ENCODE assay signal across 17 cellular contexts in the genomic region with DNA sequence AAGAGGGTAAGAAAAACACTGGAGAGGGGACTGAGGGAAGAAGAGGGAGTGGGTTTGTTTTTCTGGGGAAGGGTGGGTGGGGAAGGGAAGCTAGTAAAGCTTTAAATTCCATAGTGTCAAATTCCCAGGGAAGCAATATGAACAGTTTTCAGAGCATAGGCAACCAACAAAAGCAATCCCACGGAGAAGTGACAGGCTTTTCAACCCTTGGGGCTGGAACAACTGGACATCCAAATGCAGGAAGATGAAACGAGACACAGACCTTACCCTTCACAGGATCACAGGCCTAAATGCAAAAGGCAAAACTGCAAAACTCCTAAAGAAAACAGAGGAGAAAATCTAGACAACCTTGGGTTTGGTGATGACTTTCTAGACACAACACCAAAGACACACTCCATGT.
A peak's percentile ranks its signal among the peaks of the same experiment; 100 is the strongest.
DNase-seq lines count a peak whose midpoint lies in the region; ATAC-seq, FAIRE-seq and TF ChIP-seq lines count a peak whose summit lies in the region.
"Had no signal": no experiment of that assay in that cellular context is flagged by ENCODE, and none has a peak within 500 bp of the region (broad histone marks: within the 10 kb centered on the region; RNA-seq: fewer than 3 reads in every experiment).

No MANE protein-coding gene starts in this region.

- H3K4me3 ChIP-seq in right atrium auricular region (no peak overlapping the region), vagina (no peak overlapping the region), kidney (ENCODE audit: low read length in 2 of 2) (no peak overlapping the region)
- H3K4me3 ChIP-seq: MG63 had no signal

- H3K27me3 Mint-ChIP-seq in dendritic cell treated with granulocyte-macrophage colony-stimulating factor and Interleukin-4, amounts not matched to agents 40 ng/mL and 50 ng/mL, for 4 days: no peaks in the 10 kb centered on the region
- no peaks in the 10 kb centered on the region for H3K27me3 Mint-ChIP-seq in osteocyte (ENCODE audit: unreplicated experiment)
- no peaks in the 10 kb centered on the region for H3K27me3 Mint-ChIP-seq in natural killer cell treated with Interleukin-12 subunit alpha and Interleukin-12 subunit beta and Interleukin-15 and Interleukin-18, amount 100 ng/mL, for 72 hours

- H3K27me3 ChIP-seq in right atrium auricular region (no peaks in the 10 kb centered on the region), vagina (no peaks in the 10 kb centered on the region)
- H3K27me3 ChIP-seq: BE2C, MG63 had no signal

- H3K27ac Mint-ChIP-seq in dendritic cell treated with granulocyte-macrophage colony-stimulating factor and Interleukin-4, amounts not matched to agents 40 ng/mL and 50 ng/mL, for 4 days: peak overlapping the region; percentile 85
- peak overlapping the region; percentile 90 for H3K27ac Mint-ChIP-seq in osteocyte (ENCODE audit: unreplicated experiment)
- peak overlapping the region in 1 of 2 donors; percentile 6 for H3K27ac Mint-ChIP-seq in natural killer cell treated with Interleukin-12 subunit alpha and Interleukin-12 subunit beta and Interleukin-15 and Interleukin-18, amount 100 ng/mL, for 72 hours

- no peak overlapping the region for H3K4me3 Mint-ChIP-seq in dendritic cell treated with granulocyte-macrophage colony-stimulating factor and Interleukin-4, amounts not matched to agents 40 ng/mL and 50 ng/mL, for 4 days
- no peak overlapping the region for H3K4me3 Mint-ChIP-seq in osteocyte (ENCODE audit: unreplicated experiment)
- H3K4me3 Mint-ChIP-seq in natural killer cell treated with Interleukin-12 subunit alpha and Interleukin-12 subunit beta and Interleukin-15 and Interleukin-18, amount 100 ng/mL, for 72 hours: no peak overlapping the region

- H3K27ac ChIP-seq in right atrium auricular region (peak overlapping the region; percentile 87 to 88), vagina (peak overlapping the region; percentile 80), kidney (ENCODE audit: low read depth in 2 of 2, low read length in 2 of 2) (no peak overlapping the region)
- H3K27ac ChIP-seq: WERI-Rb-1 had no signal

- H3K9me3 ChIP-seq in right atrium auricular region (no peaks in the 10 kb centered on the region), vagina (no peaks in the 10 kb centered on the region), kidney (ENCODE audit: control insufficient read depth in 1 of 2, low read length in 2 of 2) (no peaks in the 10 kb centered on the region)
- H3K9me3 ChIP-seq: BE2C, MG63 had no signal

- no peak for DNase-seq in right atrium auricular region (ENCODE audit: low spot score)
- no peak for DNase-seq in left cardiac atrium
- no peak for DNase-seq in osteocyte (ENCODE audit: extremely low spot score, unreplicated experiment)
- DNase-seq in vagina (ENCODE audit: extremely low spot score in 2 of 2): no peak
- DNase-seq in natural killer cell treated with Interleukin-12 subunit alpha and Interleukin-12 subunit beta and Interleukin-15 and Interleukin-18, amount 100 ng/mL, for 72 hours (ENCODE audit: low spot score): no peak
- DNase-seq in kidney: no peak
- DNase-seq: BE2C; left colon; MG63; NCI-H2081; NCI-H748 treated with DMSO at 0.1 percent for 48 hours; stimulated activated CD4-positive, alpha-beta T cell treated with anti-CD3 and anti-CD28 coated beads, Interleukin-15, amount 100 ng/mL, for 24 hours; WERI-Rb-1 had no signal

- H3K9me3 Mint-ChIP-seq in dendritic cell treated with granulocyte-macrophage colony-stimulating factor and Interleukin-4, amounts not matched to agents 40 ng/mL and 50 ng/mL, for 4 days: no peaks in the 10 kb centered on the region
- no peaks in the 10 kb centered on the region for H3K9me3 Mint-ChIP-seq in osteocyte (ENCODE audit: unreplicated experiment)
- no peaks in the 10 kb centered on the region for H3K9me3 Mint-ChIP-seq in natural killer cell treated with Interleukin-12 subunit alpha and Interleukin-12 subunit beta and Interleukin-15 and Interleukin-18, amount 100 ng/mL, for 72 hours

- H3K9ac ChIP-seq in kidney (ENCODE audit: low read length in 2 of 2): no peak overlapping the region

- no peak for ATAC-seq in left cardiac atrium
- no peak for ATAC-seq in natural killer cell treated with Interleukin-12 subunit alpha and Interleukin-12 subunit beta and Interleukin-15 and Interleukin-18, amount 100 ng/mL, for 72 hours
- ATAC-seq in HG02840 (IDR thresholded peaks at IDR 0.05; ENCODE audit: low FRiP score, unreplicated experiment): no peak
- ATAC-seq: left colon had no signal

- peaks cover 7% of the 10 kb centered on the region for H3K36me3 Mint-ChIP-seq in dendritic cell treated with granulocyte-macrophage colony-stimulating factor and Interleukin-4, amounts not matched to agents 40 ng/mL and 50 ng/mL, for 4 days (ENCODE audit: low read depth)
- no peaks in the 10 kb centered on the region for H3K36me3 Mint-ChIP-seq in osteocyte (ENCODE audit: unreplicated experiment)
- no peaks in the 10 kb centered on the region for H3K36me3 Mint-ChIP-seq in natural killer cell treated with Interleukin-12 subunit alpha and Interleukin-12 subunit beta and Interleukin-15 and Interleukin-18, amount 100 ng/mL, for 72 hours

- no peak for FAIRE-seq in kidney (lab: Jason Lieb, UNC)
- FAIRE-seq: HTR-8/SVneo, urothelium cell line had no signal

- TF ChIP-seq CTCF in right atrium auricular region (IDR thresholded peaks at IDR 0.05): no peak
- TF ChIP-seq CTCF in osteocyte (IDR thresholded peaks at IDR 0.05): no peak
- no peak for TF ChIP-seq CTCF in vagina (IDR thresholded peaks at IDR 0.05)
- TF ChIP-seq CTCF in kidney (IDR thresholded peaks at IDR 0.05; ENCODE audit: borderline replicate concordance, extremely low read depth, insufficient read depth): no peak

- H3K36me3 ChIP-seq in right atrium auricular region: no peaks in the 10 kb centered on the region
- H3K36me3 ChIP-seq in vagina: no peaks in the 10 kb centered on the region
- no peaks in the 10 kb centered on the region for H3K36me3 ChIP-seq in kidney (ENCODE audit: control insufficient read depth in 1 of 2, insufficient read depth in 2 of 2, low read length in 2 of 2)

- H3K4me1 ChIP-seq in right atrium auricular region (peaks cover 0 to 92% of the 10 kb centered on the region in 2 donors), vagina (peaks cover 93% of the 10 kb centered on the region), kidney (ENCODE audit: control insufficient read depth in 1 of 2, insufficient read depth in 1 of 2, low read depth in 1 of 2, low read length in 2 of 2) (peaks cover 25% of the 10 kb centered on the region in 2 donors)

- TF ChIP-seq POLR2A in vagina (IDR thresholded peaks at IDR 0.05): no peak

- intact Hi-C loops in left cardiac atrium (cut with DNase I) (no loop called here), vagina (cut with DNase I) (loop anchor here (10.0 kb wide), 1 partner anchor 55 kb away; no protein-coding TSS in a partner anchor), kidney (cut with DNase I) (no loop called here)
- intact Hi-C loops in dendritic cell treated with granulocyte-macrophage colony-stimulating factor and Interleukin-4, amounts not matched to agents 40 ng/mL and 50 ng/mL, for 4 days (cut with micrococcal nuclease): no loop called here

- H3K4me1 Mint-ChIP-seq in dendritic cell treated with granulocyte-macrophage colony-stimulating factor and Interleukin-4, amounts not matched to agents 40 ng/mL and 50 ng/mL, for 4 days (ENCODE audit: low read depth): peaks cover 74% of the 10 kb centered on the region
- H3K4me1 Mint-ChIP-seq in osteocyte (ENCODE audit: unreplicated experiment): peaks cover 78% of the 10 kb centered on the region
- H3K4me1 Mint-ChIP-seq in natural killer cell treated with Interleukin-12 subunit alpha and Interleukin-12 subunit beta and Interleukin-15 and Interleukin-18, amount 100 ng/mL, for 72 hours (ENCODE audit: low read depth in 2 of 2): peaks cover 59 to 69% of the 10 kb centered on the region in 2 donors

Comparison
In these comparisons a context has a peak if more than half of its experiments do, and no peak if none do; other contexts are left out.
1. H3K27ac ChIP-seq: peak in right atrium auricular region (2 of 2) and vagina (single experiment); none in kidney (0 of 2).